Comparison of ENCODE assay signal across 8 cellular contexts in the genomic region with DNA sequence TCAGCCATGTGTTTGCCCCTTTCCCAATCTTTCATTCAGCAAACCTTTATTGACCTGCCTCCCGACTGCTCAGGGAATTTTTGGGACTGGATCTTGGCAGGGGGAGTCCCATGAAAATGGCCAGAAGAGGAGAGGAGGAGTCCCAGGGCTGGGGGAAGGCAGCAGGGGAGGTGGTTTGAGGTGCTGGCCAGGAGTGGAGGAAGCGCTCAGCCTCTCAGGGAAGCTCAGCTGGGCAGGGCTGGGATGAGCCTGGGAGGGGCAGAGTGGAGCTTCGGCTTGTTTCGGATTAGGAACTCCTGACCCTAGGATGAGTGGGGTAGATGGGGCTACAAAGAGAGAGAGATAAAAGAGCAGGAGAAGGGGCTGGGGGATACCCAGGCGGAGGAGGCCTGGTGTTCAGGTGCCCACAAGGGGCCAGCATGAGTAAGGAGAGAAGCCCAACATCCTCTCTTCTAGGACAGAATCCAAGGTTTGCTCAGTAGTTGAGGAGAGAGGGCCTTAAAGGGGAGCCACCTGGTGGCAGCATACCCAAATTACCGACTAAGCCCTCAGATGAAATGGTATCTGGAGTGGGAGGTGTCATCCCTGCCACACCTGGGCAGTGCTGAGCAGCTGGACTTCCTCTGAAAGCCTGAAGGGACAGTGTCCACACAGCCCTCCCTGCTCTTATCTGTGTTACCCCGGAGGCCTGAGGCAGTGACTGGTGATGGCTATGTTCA.
DNase-seq lines count a peak whose midpoint lies in the region; ATAC-seq, FAIRE-seq and TF ChIP-seq lines count a peak whose summit lies in the region.

No MANE protein-coding gene starts in this region.

- WGBS in mammary epithelial cell (ENCODE audit: low coverage, missing lambda C conversion rate), result 84% methylated on average over 5 of the region's 7 CpGs

- no peaks in the 10 kb centered on the region for H4K20me1 ChIP-seq in mammary epithelial cell (ENCODE audit: insufficient read depth, low read length)
- H4K20me1 ChIP-seq in osteoblast (ENCODE audit: insufficient read depth, low read length), result no peaks in the 10 kb centered on the region

- BruUV-seq in mammary epithelial cell (replicated peaks; lab: Mats Ljungman, UMichigan), result no TSS peak

- CTCF ChIA-PET in mammary epithelial cell (lab: Charles Lee; ENCODE audit: low non-redundant PET), result interaction anchor here (0.6 kb wide), 1 partner anchor 116 kb away, joined by 5 read pairs; no protein-coding TSS in a partner anchor

- no peak overlapping the region for H3K4me3 ChIP-seq in AG10803 (ENCODE audit: low read length)
- no peak overlapping the region for H3K4me3 ChIP-seq in mammary epithelial cell (replicated peaks in 1 of 3; ENCODE audit: insufficient read depth in 1 of 3, low read depth in 2 of 3, low read length in 3 of 3)
- H3K4me3 ChIP-seq in osteoblast (ENCODE audit: insufficient read depth, low read length), result no peak overlapping the region

- H2AFZ ChIP-seq in mammary epithelial cell (ENCODE audit: low read depth, low read length), result no peak overlapping the region
- no peak overlapping the region for H2AFZ ChIP-seq in osteoblast (ENCODE audit: low read length)

- H3K4me2 ChIP-seq in mammary epithelial cell (ENCODE audit: insufficient read depth, low read depth, low read length) (no peak overlapping the region), osteoblast (ENCODE audit: insufficient read depth, low read length) (no peak overlapping the region)

- ATAC-seq in HG02588 (IDR thresholded peaks at IDR 0.05; ENCODE audit: unreplicated experiment) (no peak), GM18873 (IDR thresholded peaks at IDR 0.05; ENCODE audit: low FRiP score, unreplicated experiment) (no peak)

- DNase-seq in AG10803 (ENCODE audit: low read depth), result peak; percentile 46
- DNase-seq in NCI-H510A (lab: John Stamatoyannopoulos, UW), result peak; percentile 47
- DNase-seq in mammary epithelial cell, result peak; percentile 54
- DNase-seq in osteoblast (ENCODE audit: insufficient read length, low spot score, missing footprints), result peak; percentile 89
- DNase-seq in frontal cortex (ENCODE audit: low spot score in 2 of 2), result no peak

- dilution Hi-C loops in mammary epithelial cell (cut with HindIII; ENCODE audit: low sequenced_read_pairs), result no loop called here

- H3K27ac ChIP-seq in mammary epithelial cell (ENCODE audit: insufficient read depth, low read depth, low read length) (no peak overlapping the region), osteoblast (ENCODE audit: low read depth, low read length) (no peak overlapping the region)

- H3K79me2 ChIP-seq in mammary epithelial cell (ENCODE audit: insufficient read depth, low read length) (no peaks in the 10 kb centered on the region), osteoblast (ENCODE audit: insufficient read depth, low read length) (no peaks in the 10 kb centered on the region)

- no peak for FAIRE-seq in frontal cortex (lab: Jason Lieb, UNC)

- peaks cover 5% of the 10 kb centered on the region for H3K27me3 ChIP-seq in mammary epithelial cell (ENCODE audit: insufficient read depth, low read length)
- peaks cover 18% of the 10 kb centered on the region for H3K27me3 ChIP-seq in osteoblast (ENCODE audit: insufficient read depth, low read length)

- H3K4me1 ChIP-seq in mammary epithelial cell (ENCODE audit: insufficient read depth, low read length) (peaks cover 4% of the 10 kb centered on the region), osteoblast (ENCODE audit: insufficient read depth, low read length) (peaks cover under 1% of the 10 kb centered on the region)

- H3K36me3 ChIP-seq in mammary epithelial cell (ENCODE audit: insufficient read depth, low read length) (no peaks in the 10 kb centered on the region), osteoblast (ENCODE audit: insufficient read depth, low read length) (no peaks in the 10 kb centered on the region)

- in situ Hi-C loops in mammary epithelial cell (cut with MboI; ENCODE audit: low sequenced_read_pairs in 2 of 2), result no loop called here

- H3K9me3 ChIP-seq in mammary epithelial cell (replicated peaks; ENCODE audit: insufficient read depth, low read length) (no peaks in the 10 kb centered on the region), osteoblast (ENCODE audit: low read depth, low read length) (no peaks in the 10 kb centered on the region)

- intact Hi-C loops in mammary epithelial cell (cut with micrococcal nuclease), result loop anchor here (1.0 to 5.0 kb wide), 2 partner anchors 115 to 243 kb away; no protein-coding TSS in a partner anchor

- TF ChIP-seq CTCF in AG10803 (conservative IDR thresholded peaks at IDR 0.05; ENCODE audit: low read length), result peak; percentile 52
- TF ChIP-seq CTCF in GM12874 (IDR thresholded peaks at IDR 0.05; ENCODE audit: insufficient read depth, low read depth, low read length), result peak; percentile 54
- peak; percentile 66 to 74 for TF ChIP-seq CTCF in mammary epithelial cell (conservative IDR thresholded peaks at IDR 0.05 in 1 of 2, IDR thresholded peaks at IDR 0.05 in 1 of 2; ENCODE audit: extremely low read depth in 1 of 2, insufficient read depth in 1 of 2, low read depth in 1 of 2, low read length in 2 of 2)
- peak; percentile 58 for TF ChIP-seq CTCF in osteoblast (IDR thresholded peaks at IDR 0.05; ENCODE audit: extremely low read depth, low read depth, low read length)

- no peak overlapping the region for H3K9ac ChIP-seq in mammary epithelial cell (ENCODE audit: insufficient read depth, low read length)

Comparison
In these comparisons a context has a peak if more than half of its experiments do, and no peak if none do; other contexts are left out.
1. DNase-seq: peak in AG10803 (single experiment), NCI-H510A (single experiment), mammary epithelial cell (single experiment) and osteoblast (single experiment); none in frontal cortex (0 of 2).
2. Peak in every context shown above with its lines, with median percentiles within 50 percentile points of each other: CTCF ChIP-seq.